8 cellular contexts compared by ENCODE assay signal in the genomic region with DNA sequence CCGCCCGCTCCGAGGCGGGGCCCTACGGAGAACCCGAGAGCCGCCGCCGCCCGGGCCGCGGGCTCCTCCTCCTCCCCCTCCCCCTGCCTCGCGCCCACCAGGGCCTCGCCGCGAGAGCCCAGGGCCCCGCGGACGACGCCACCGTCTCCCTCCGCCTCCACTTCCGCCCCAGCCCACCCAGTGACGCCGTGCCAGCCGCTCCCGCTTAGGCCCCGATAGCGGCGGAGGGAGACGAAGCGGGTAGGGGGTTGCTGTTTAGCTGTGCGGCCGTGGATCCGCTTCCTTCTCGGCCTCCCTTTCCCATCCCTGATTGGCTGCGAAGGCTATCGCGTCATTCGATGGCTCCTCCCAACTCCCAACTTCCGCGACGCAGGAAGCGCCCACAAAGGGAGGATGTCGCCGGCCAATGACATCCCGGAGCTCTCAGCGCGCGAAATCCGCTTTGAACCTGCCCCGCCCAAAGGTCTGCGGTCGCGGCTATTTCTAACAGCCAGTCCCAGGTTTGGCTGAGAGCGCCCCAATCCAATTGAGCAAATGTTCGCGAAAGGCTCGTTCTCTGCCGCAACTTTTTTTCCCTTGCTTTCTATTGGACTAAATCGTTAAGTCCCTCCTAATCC. TPM values are rescaled to one million over a fixed set of nuclear protein-coding genes. Genes with fewer than 3 reads are reported as not detected.
A peak's percentile ranks its signal among the peaks of the same experiment; 100 is the strongest.
DNase-seq lines count a peak whose midpoint lies in the region; ATAC-seq and TF ChIP-seq lines count a peak whose summit lies in the region.

A gene (minus strand): TSS at position 277 of the 617 bp plus-strand sequence. CDS start 304 bp downstream, outside the sequence.

- CTCF ChIA-PET in mammary epithelial cell (lab: Charles Lee; ENCODE audit: low non-redundant PET): interaction anchor here (0.6 to 0.7 kb wide), 2 partner anchors 635 to 1083 kb away, joined by 3 read pairs; no protein-coding TSS in a partner anchor

- peak within 1 kb of the TSS; percentile 94 for H3K9ac ChIP-seq in mammary epithelial cell (ENCODE audit: insufficient read depth, low read length)
- peak within 1 kb of the TSS; percentile 98 for H3K9ac ChIP-seq in iPS-20b (ENCODE audit: low read depth, low read length)

- 0% methylated on average over 21 of the region's 62 CpGs for WGBS in mammary epithelial cell (ENCODE audit: low coverage, missing lambda C conversion rate)

- DNase-seq in ACHN (peak; percentile 98), NCI-H2227 (lab: John Stamatoyannopoulos, UW; ENCODE audit: unreplicated experiment) (peak; percentile 98), WERI-Rb-1 (peak; percentile 98), mammary epithelial cell (peak; percentile 99)

- no peaks in the 10 kb centered on the region for H3K9me3 ChIP-seq in WERI-Rb-1 (ENCODE audit: severe bottlenecking)
- no peaks in the 10 kb centered on the region for H3K9me3 ChIP-seq in mammary epithelial cell (replicated peaks; ENCODE audit: insufficient read depth, low read length)
- no peaks in the 10 kb centered on the region for H3K9me3 ChIP-seq in iPS-20b (ENCODE audit: insufficient read depth, low read depth, low read length)

- in situ Hi-C loops in ACHN (cut with HindIII; ENCODE audit: low pct_ligation_motif_present, low pct_unique_long_range_greater_than_20kb, low sequenced_read_pairs) (no loop called here), mammary epithelial cell (cut with MboI; ENCODE audit: low sequenced_read_pairs in 2 of 2) (no loop called here)

- H3K4me1 ChIP-seq in mammary epithelial cell (ENCODE audit: insufficient read depth, low read length) (peaks cover 19% of the 10 kb centered on the region), iPS-20b (ENCODE audit: insufficient read depth, low read length) (peaks cover 7% of the 10 kb centered on the region; the same call in 1 of the 2 replicates)

- H3K4me3 ChIP-seq in WERI-Rb-1 (ENCODE audit: low read depth, low read length) (peak within 1 kb of the TSS; percentile 71), mammary epithelial cell (replicated peaks in 1 of 3; ENCODE audit: insufficient read depth in 1 of 3, low read depth in 2 of 3, low read length in 3 of 3) (peak within 1 kb of the TSS; percentile 73 to 98 (median 81)), iPS-20b (ENCODE audit: low read length) (peak within 1 kb of the TSS; percentile 94), skin epidermis (peak within 1 kb of the TSS; percentile 65 to 95 (median 83))

- H3K27me3 ChIP-seq in WERI-Rb-1 (ENCODE audit: insufficient read depth, low read depth, severe bottlenecking) (no peaks in the 10 kb centered on the region), mammary epithelial cell (ENCODE audit: insufficient read depth, low read length) (no peaks in the 10 kb centered on the region), iPS-20b (ENCODE audit: insufficient read depth, low read length) (no peaks in the 10 kb centered on the region)

- TF ChIP-seq CTCF in WERI-Rb-1 (IDR thresholded peaks at IDR 0.05; ENCODE audit: low read depth, low read length) (no peak), mammary epithelial cell (conservative IDR thresholded peaks at IDR 0.05 in 1 of 2, IDR thresholded peaks at IDR 0.05 in 1 of 2; ENCODE audit: extremely low read depth in 1 of 2, insufficient read depth in 1 of 2, low read depth in 1 of 2, low read length in 2 of 2) (no peak)

- H3K36me3 ChIP-seq in WERI-Rb-1 (peaks cover 42% of the 10 kb centered on the region), mammary epithelial cell (ENCODE audit: insufficient read depth, low read length) (peaks cover 17% of the 10 kb centered on the region), iPS-20b (ENCODE audit: insufficient read depth, low read depth, low read length) (peaks cover 35% of the 10 kb centered on the region)

- dilution Hi-C loops in mammary epithelial cell (cut with HindIII; ENCODE audit: low sequenced_read_pairs): loop anchor here (10.0 kb wide), 1 partner anchor 75 kb away; no protein-coding TSS in a partner anchor

- intact Hi-C loops in mammary epithelial cell (cut with micrococcal nuclease): loop anchor here (1.0 to 2.0 kb wide), 2 partner anchors 133 to 600 kb away; a partner anchor contains a TSS

- peaks cover 67% of the 10 kb centered on the region for H3K79me2 ChIP-seq in mammary epithelial cell (ENCODE audit: insufficient read depth, low read length)

- no peaks in the 10 kb centered on the region for H4K20me1 ChIP-seq in mammary epithelial cell (ENCODE audit: insufficient read depth, low read length)

- peak within 1 kb of the TSS; percentile 98 for H3K27ac ChIP-seq in WERI-Rb-1
- peak within 1 kb of the TSS; percentile 92 for H3K27ac ChIP-seq in mammary epithelial cell (ENCODE audit: insufficient read depth, low read depth, low read length)
- H3K27ac ChIP-seq in iPS-20b (ENCODE audit: low read length): peak within 1 kb of the TSS; percentile 91
- peak within 1 kb of the TSS; percentile 90 to 100 (median 99) for H3K27ac ChIP-seq in skin epidermis

- ATAC-seq in GM18873 (IDR thresholded peaks at IDR 0.05; ENCODE audit: low FRiP score, unreplicated experiment) (peak; percentile 71), HG03139 (IDR thresholded peaks at IDR 0.05; ENCODE audit: unreplicated experiment) (peak; percentile 65)

- BruUV-seq in mammary epithelial cell (replicated peaks; lab: Mats Ljungman, UMichigan): no TSS peak

- H3K4me2 ChIP-seq in mammary epithelial cell (ENCODE audit: insufficient read depth, low read depth, low read length): peak within 1 kb of the TSS; percentile 93

- H2AFZ ChIP-seq in mammary epithelial cell (ENCODE audit: low read depth, low read length): peak within 1 kb of the TSS; percentile 90

RNA-seq across cellular contexts. Expression of the gene that starts here (rescaled TPM):
- 10 to 100 TPM; 16.9 to 25.7 TPM for total RNA-seq in mammary epithelial cell
- 7.9 TPM for polyA plus RNA-seq in mammary epithelial cell
- polyA minus RNA-seq in mammary epithelial cell: 1.8 TPM

Comparison
In these comparisons a context has a peak if more than half of its experiments do, and no peak if none do; other contexts are left out.
1. Peak in every context shown above with its lines: DNase-seq, ATAC-seq, H3K4me3 ChIP-seq and H3K27ac ChIP-seq.